In the genomic region with DNA sequence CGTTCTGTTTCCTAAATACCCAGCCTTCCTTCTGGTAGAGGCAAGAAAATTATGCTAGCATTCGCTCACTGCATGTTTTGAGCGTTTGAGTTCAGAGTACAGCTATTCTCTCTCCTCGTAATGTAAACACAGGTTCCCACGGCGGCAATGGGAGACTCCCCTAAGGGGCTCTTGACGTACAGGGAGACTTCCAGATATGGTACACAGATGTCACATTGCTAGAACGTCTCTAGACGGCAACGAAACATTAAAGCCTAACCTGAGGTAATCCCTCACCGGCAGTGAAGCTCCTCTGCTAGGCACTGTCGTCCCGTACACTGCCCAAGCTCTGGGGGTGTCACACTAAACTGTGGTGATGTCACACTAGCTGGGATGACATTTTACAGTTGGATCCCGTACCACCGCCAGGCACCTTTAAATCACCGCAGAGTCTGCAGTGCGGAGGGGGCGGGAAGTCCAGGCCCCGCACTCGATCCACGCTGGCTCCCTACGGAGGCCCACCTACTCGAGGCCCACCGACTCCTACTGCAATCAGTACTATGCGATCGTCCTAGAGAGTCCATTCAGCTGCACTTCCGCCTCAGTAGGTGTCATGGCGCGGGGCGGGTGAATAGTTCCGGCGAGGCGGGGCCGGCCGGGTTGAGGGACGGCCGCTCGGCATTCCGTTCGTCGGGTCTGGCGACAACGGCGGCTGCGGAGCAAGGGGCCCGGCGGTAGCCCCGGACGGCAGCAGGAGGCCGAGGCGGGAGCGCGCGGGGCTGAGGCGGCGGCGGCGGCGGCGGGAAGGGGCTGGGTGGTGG, we compare ENCODE assay signal across 8 cellular contexts. TPM values are rescaled to one million over a fixed set of nuclear protein-coding genes. Genes with fewer than 3 reads are reported as not detected.
DNase-seq lines count a peak whose midpoint lies in the region; ATAC-seq and TF ChIP-seq lines count a peak whose summit lies in the region.

A gene (plus strand): TSS at position 375 of the 800 bp plus-strand sequence.

- no peaks in the 10 kb centered on the region for H3K36me3 ChIP-seq in liver (ENCODE audit: control insufficient read depth in 4 of 4, insufficient read depth in 3 of 4, low read depth in 1 of 4, low read length in 3 of 4)

- peak within 1 kb of the TSS; percentile 99 to 100 (median 100) for H3K27ac Mint-ChIP-seq in CD14-positive monocyte

- no peak for TF ChIP-seq CTCF in CD14-positive monocyte (IDR thresholded peaks at IDR 0.05)
- TF ChIP-seq CTCF in liver (IDR thresholded peaks at IDR 0.05; ENCODE audit: low read depth, low read length, missing input control), result no peak

- under 1% methylated on average over 60 of the region's 60 CpGs for WGBS in liver

- H3K27ac ChIP-seq in liver (ENCODE audit: low read depth in 1 of 2, low read length in 2 of 2), result peak within 1 kb of the TSS; percentile 94 to 100

- H3K4me3 Mint-ChIP-seq in CD14-positive monocyte, result peak within 1 kb of the TSS; percentile 96 to 99

- DNase-seq in CD14-positive monocyte (ENCODE audit: low spot score) (peak; percentile 87), NCI-H748 treated with DMSO at 0.1 percent for 48 hours (lab: John Stamatoyannopoulos, UW) (peak; percentile 73), dermis blood vessel endothelial cell (peak; percentile 93)
- DNase-seq in activated CD4-positive, alpha-beta T cell treated with anti-CD3 and anti-CD28 coated beads, Interleukin-2, amount 50 U/mL, for 48 hours, result peak; percentile 93 to 94
- DNase-seq in stimulated activated CD4-positive, alpha-beta T cell treated with anti-CD3 and anti-CD28 coated beads, Interleukin-4, amount 100 ng/mL, for 24 hours, result peak; percentile 93

- H3K9me3 ChIP-seq in liver (ENCODE audit: control insufficient read depth in 4 of 4, low read length in 3 of 4), result no peaks in the 10 kb centered on the region

- peak within 1 kb of the TSS; percentile 70 to 87 for H3K9ac ChIP-seq in liver (ENCODE audit: low read depth in 1 of 2, low read length in 2 of 2)

- peaks cover 4 to 5% of the 10 kb centered on the region in 2 donors for H3K36me3 Mint-ChIP-seq in CD14-positive monocyte

- H3K4me1 ChIP-seq in liver (ENCODE audit: control insufficient read depth in 4 of 4, insufficient read depth in 4 of 4, low read length in 3 of 4), result peaks cover 9 to 47% (median 34%) of the 10 kb centered on the region in 4 donors

- H3K9me3 Mint-ChIP-seq in CD14-positive monocyte, result no peaks in the 10 kb centered on the region

- ATAC-seq in GM19395 (IDR thresholded peaks at IDR 0.05; ENCODE audit: unreplicated experiment) (peak; percentile 68), HG03558 (IDR thresholded peaks at IDR 0.05; ENCODE audit: extremely low read depth, unreplicated experiment) (peak; percentile 41)

- intact Hi-C loops in CD14-positive monocyte (cut with micrococcal nuclease), result loop anchor here (1.0 kb wide), 1 partner anchor 24 kb away; a partner anchor contains a TSS

- H3K27me3 Mint-ChIP-seq in CD14-positive monocyte (ENCODE audit: low read depth in 3 of 3), result peaks cover 1 to 5% (median 2%) of the 10 kb centered on the region in 3 donors

- no peaks in the 10 kb centered on the region for H3K27me3 ChIP-seq in liver (ENCODE audit: control insufficient read depth in 4 of 4, insufficient read depth in 4 of 4, low read length in 3 of 4)

- peaks cover 51% of the 10 kb centered on the region for H3K4me1 Mint-ChIP-seq in CD14-positive monocyte

- peak; percentile 22 to 44 for TF ChIP-seq RAD21 in liver (IDR thresholded peaks at IDR 0.05)

- peak within 1 kb of the TSS; percentile 84 to 97 (median 93) for H3K4me3 ChIP-seq in liver (ENCODE audit: low read depth in 1 of 3, low read length in 3 of 3)

TF ChIP-seq in liver, 16 proteins besides CTCF, POLR2A, EP300 and RAD21:
- TF ChIP-seq JUND (IDR thresholded peaks at IDR 0.05) (peak; percentile 57 to 70), YY1 (IDR thresholded peaks at IDR 0.05) (peak; percentile 99), SP1 (IDR thresholded peaks at IDR 0.05) (peak; percentile 30), FOXA1 (IDR thresholded peaks at IDR 0.05) (peak; percentile 49), EGR1 (IDR thresholded peaks at IDR 0.05; ENCODE audit: low read depth in 2 of 2) (no peak), FOXA2 (IDR thresholded peaks at IDR 0.05) (peak; percentile 59), HNF4G (IDR thresholded peaks at IDR 0.05) (peak; percentile 31), RXRA (IDR thresholded peaks at IDR 0.05) (peak; percentile 4 to 51), NR2F2 (IDR thresholded peaks at IDR 0.05) (no peak), HNF4A (conservative IDR thresholded peaks at IDR 0.05) (peak; percentile 55 to 62), TAF1 (conservative IDR thresholded peaks at IDR 0.05) (peak; percentile 60), GABPA (IDR thresholded peaks at IDR 0.05 in 1 of 2, conservative IDR thresholded peaks at IDR 0.05 in 1 of 2) (peak; percentile 46 to 87)
- TF ChIP-seq, protein P1, sequence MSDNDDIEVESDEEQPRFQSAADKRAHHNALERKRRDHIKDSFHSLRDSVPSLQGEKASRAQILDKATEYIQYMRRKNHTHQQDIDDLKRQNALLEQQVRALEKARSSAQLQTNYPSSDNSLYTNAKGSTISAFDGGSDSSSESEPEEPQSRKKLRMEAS (IDR thresholded peaks at IDR 0.05), result peak; percentile 18
- TF ChIP-seq, protein P2, sequence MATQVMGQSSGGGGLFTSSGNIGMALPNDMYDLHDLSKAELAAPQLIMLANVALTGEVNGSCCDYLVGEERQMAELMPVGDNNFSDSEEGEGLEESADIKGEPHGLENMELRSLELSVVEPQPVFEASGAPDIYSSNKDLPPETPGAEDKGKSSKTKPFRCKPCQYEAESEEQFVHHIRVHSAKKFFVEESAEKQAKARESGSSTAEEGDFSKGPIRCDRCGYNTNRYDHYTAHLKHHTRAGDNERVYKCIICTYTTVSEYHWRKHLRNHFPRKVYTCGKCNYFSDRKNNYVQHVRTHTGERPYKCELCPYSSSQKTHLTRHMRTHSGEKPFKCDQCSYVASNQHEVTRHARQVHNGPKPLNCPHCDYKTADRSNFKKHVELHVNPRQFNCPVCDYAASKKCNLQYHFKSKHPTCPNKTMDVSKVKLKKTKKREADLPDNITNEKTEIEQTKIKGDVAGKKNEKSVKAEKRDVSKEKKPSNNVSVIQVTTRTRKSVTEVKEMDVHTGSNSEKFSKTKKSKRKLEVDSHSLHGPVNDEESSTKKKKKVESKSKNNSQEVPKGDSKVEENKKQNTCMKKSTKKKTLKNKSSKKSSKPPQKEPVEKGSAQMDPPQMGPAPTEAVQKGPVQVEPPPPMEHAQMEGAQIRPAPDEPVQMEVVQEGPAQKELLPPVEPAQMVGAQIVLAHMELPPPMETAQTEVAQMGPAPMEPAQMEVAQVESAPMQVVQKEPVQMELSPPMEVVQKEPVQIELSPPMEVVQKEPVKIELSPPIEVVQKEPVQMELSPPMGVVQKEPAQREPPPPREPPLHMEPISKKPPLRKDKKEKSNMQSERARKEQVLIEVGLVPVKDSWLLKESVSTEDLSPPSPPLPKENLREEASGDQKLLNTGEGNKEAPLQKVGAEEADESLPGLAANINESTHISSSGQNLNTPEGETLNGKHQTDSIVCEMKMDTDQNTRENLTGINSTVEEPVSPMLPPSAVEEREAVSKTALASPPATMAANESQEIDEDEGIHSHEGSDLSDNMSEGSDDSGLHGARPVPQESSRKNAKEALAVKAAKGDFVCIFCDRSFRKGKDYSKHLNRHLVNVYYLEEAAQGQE (IDR thresholded peaks at IDR 0.05), result peak; percentile 17
- TF ChIP-seq, protein P3, sequence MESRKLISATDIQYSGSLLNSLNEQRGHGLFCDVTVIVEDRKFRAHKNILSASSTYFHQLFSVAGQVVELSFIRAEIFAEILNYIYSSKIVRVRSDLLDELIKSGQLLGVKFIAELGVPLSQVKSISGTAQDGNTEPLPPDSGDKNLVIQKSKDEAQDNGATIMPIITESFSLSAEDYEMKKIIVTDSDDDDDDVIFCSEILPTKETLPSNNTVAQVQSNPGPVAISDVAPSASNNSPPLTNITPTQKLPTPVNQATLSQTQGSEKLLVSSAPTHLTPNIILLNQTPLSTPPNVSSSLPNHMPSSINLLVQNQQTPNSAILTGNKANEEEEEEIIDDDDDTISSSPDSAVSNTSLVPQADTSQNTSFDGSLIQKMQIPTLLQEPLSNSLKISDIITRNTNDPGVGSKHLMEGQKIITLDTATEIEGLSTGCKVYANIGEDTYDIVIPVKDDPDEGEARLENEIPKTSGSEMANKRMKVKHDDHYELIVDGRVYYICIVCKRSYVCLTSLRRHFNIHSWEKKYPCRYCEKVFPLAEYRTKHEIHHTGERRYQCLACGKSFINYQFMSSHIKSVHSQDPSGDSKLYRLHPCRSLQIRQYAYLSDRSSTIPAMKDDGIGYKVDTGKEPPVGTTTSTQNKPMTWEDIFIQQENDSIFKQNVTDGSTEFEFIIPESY (IDR thresholded peaks at IDR 0.05), result no peak
- TF ChIP-seq, protein P4, sequence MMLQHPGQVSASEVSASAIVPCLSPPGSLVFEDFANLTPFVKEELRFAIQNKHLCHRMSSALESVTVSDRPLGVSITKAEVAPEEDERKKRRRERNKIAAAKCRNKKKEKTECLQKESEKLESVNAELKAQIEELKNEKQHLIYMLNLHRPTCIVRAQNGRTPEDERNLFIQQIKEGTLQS (IDR thresholded peaks at IDR 0.05), result peak; percentile 70

RNA-seq across cellular contexts. Expression of the gene that starts here (rescaled TPM):
- polyA plus RNA-seq in CD14-positive monocyte (10 to 100 TPM; 10.1 to 14.8 TPM), liver (1 to 10 TPM; 8.7 to 9.2 TPM)
- total RNA-seq in dermis blood vessel endothelial cell (36.8 and 50.4 TPM in 2 replicates), liver (10 to 100 TPM; 21.0 to 50.2 TPM)

Comparison
In these comparisons a context has a peak if more than half of its experiments do, and no peak if none do; other contexts are left out.
1. Peak in every context shown above with its lines: DNase-seq, ATAC-seq, H3K4me3 ChIP-seq and H3K27ac ChIP-seq.